14 cellular contexts compared by ENCODE assay signal in genomic region chr20:2671977-2672376, GRCh38. TPM values are rescaled to one million over a fixed set of nuclear protein-coding genes. Genes with fewer than 3 reads are reported as not detected.
A peak's percentile ranks its signal among the peaks of the same experiment; 100 is the strongest.
DNase-seq lines count a peak whose midpoint lies in the region; TF ChIP-seq lines count a peak whose summit lies in the region.
"Had no signal": no experiment of that assay in that cellular context is flagged by ENCODE, and none has a peak within 500 bp of the region (broad histone marks: within the 10 kb centered on the region; RNA-seq: fewer than 3 reads in every experiment).

No MANE protein-coding gene starts in this region.

- TF ChIP-seq CTCF in BJ (IDR thresholded peaks at IDR 0.05; ENCODE audit: insufficient read depth, low read depth, low read length) (peak; percentile 12; the same call in 1 of the 2 replicates), GM20000 (IDR thresholded peaks at IDR 0.05; ENCODE audit: extremely low read depth, missing control alignments) (peak; percentile 1), fibroblast of villous mesenchyme (IDR thresholded peaks at IDR 0.05; ENCODE audit: insufficient read depth, low read depth, low read length) (peak; percentile 23), CD14-positive monocyte (IDR thresholded peaks at IDR 0.05) (no peak)

- no peak overlapping the region for H3K4me3 Mint-ChIP-seq in CD14-positive monocyte

- no peak overlapping the region for H3K4me3 ChIP-seq in BJ (ENCODE audit: low read depth, low read length)
- no peak overlapping the region for H3K4me3 ChIP-seq in fibroblast of villous mesenchyme (ENCODE audit: low read depth, low read length)
- H3K4me3 ChIP-seq: adrenal gland, heart right ventricle, lung had no signal

- H3K36me3 ChIP-seq in BJ (ENCODE audit: control insufficient read depth, insufficient read depth, low read length) = no peaks in the 10 kb centered on the region
- H3K36me3 ChIP-seq: adrenal gland, heart right ventricle had no signal

- CTCF ChIA-PET in BJ (lab: Yijun Ruan, JAX) (interaction anchor here (1.5 kb wide), 1 partner anchor 69 kb away, joined by 3 read pairs; no protein-coding TSS in a partner anchor), HEK293T (lab: Yijun Ruan, JAX) (interaction anchor here (1.4 kb wide), 1 partner anchor 69 kb away, joined by 3 read pairs; no protein-coding TSS in a partner anchor)

- no peaks in the 10 kb centered on the region for H3K4me1 Mint-ChIP-seq in CD14-positive monocyte

- H3K36me3 Mint-ChIP-seq in CD14-positive monocyte = no peaks in the 10 kb centered on the region

- intact Hi-C loops in CD14-positive monocyte (cut with micrococcal nuclease) = no loop called here

- H3K27me3 ChIP-seq in BJ (ENCODE audit: control insufficient read depth, insufficient read depth, low read length) = peaks cover 4% of the 10 kb centered on the region; the same call in 1 of the 2 replicates
- H3K27me3 ChIP-seq: adrenal gland, heart right ventricle had no signal

- DNase-seq in BJ (ENCODE audit: low read depth) (no peak), GM20000 (ENCODE audit: low spot score) (no peak), SIG-M5 treated with dmso at 0.1 percent for 504 hours (lab: John Stamatoyannopoulos, UW; ENCODE audit: unreplicated experiment) (peak; percentile 74), fibroblast of villous mesenchyme (ENCODE audit: low read depth) (no peak), NCI-H446 (lab: John Stamatoyannopoulos, UW) (no peak), NCI-H2196 (lab: John Stamatoyannopoulos, UW; ENCODE audit: unreplicated experiment) (no peak), HEK293T (ENCODE audit: extremely low spot score) (no peak), CD14-positive monocyte (ENCODE audit: low spot score) (no peak)
- DNase-seq: adrenal gland; heart right ventricle; NCI-H1048; NK-92 treated with Interleukin-12 subunit alpha and Interleukin-12 subunit beta, amount 100 ng/mL, for 24 hours; nucleus accumbens had no signal

- H3K27ac Mint-ChIP-seq in CD14-positive monocyte = no peak overlapping the region

- POLR2A ChIA-PET in BJ (lab: Charles Lee) = no interaction called here
- POLR2A ChIA-PET in HEK293T (lab: Yijun Ruan, JAX) = no interaction called here

- H3K9me3 Mint-ChIP-seq in CD14-positive monocyte = no peaks in the 10 kb centered on the region

- peaks cover 6 to 18% (median 8%) of the 10 kb centered on the region in 3 donors for H3K27me3 Mint-ChIP-seq in CD14-positive monocyte (ENCODE audit: low read depth in 3 of 3)

TF ChIP-seq in HEK293T, 16 proteins besides CTCF, POLR2A, EP300 and RAD21:
- TF ChIP-seq CTBP1 (IDR thresholded peaks at IDR 0.05; ENCODE audit: borderline replicate concordance) = no peak
- no peak for TF ChIP-seq FOXK2 (IDR thresholded peaks at IDR 0.05)
- TF ChIP-seq FOXM1 (IDR thresholded peaks at IDR 0.05; ENCODE audit: borderline replicate concordance) = no peak
- TF ChIP-seq ARNT (IDR thresholded peaks at IDR 0.05) = no peak
- TF ChIP-seq SUZ12 (IDR thresholded peaks at IDR 0.05) = no peak
- no peak for TF ChIP-seq HDGF (IDR thresholded peaks at IDR 0.05; ENCODE audit: borderline replicate concordance)
- no peak for TF ChIP-seq LEF1 (IDR thresholded peaks at IDR 0.05; ENCODE audit: borderline replicate concordance)
- no peak for TF ChIP-seq SP1 (IDR thresholded peaks at IDR 0.05)
- TF ChIP-seq L3MBTL2 (conservative IDR thresholded peaks at IDR 0.05) = no peak
- no peak for TF ChIP-seq NFRKB (IDR thresholded peaks at IDR 0.05)
- no peak for TF ChIP-seq FOXA1 (IDR thresholded peaks at IDR 0.05)
- TF ChIP-seq BHLHE40 (IDR thresholded peaks at IDR 0.05; ENCODE audit: borderline replicate concordance) = no peak
- TF ChIP-seq ELF4 (IDR thresholded peaks at IDR 0.05) = no peak
TF ChIP-seq in HEK293T: peak in this region for 0.

RNA-seq across cellular contexts. Expression of gene IDH3B, which starts 8.0 kb away (rescaled TPM):
- polyA plus RNA-seq in BJ (2011; rRNA removed) = 113 and 143 TPM in 2 replicates
- polyA minus RNA-seq in BJ (2011; rRNA and poly(A)+ RNA removed) = 42.3 and 71.1 TPM in 2 replicates
- total RNA-seq in fibroblast of villous mesenchyme = 63.0 and 86.0 TPM in 2 replicates
- 100 to 1,000 TPM; 102 to 103 TPM for polyA plus RNA-seq in CD14-positive monocyte

RNA-seq across cellular contexts. Expression of gene NOP56, which starts 19.5 kb away (rescaled TPM):
- polyA plus RNA-seq in BJ (2011; rRNA removed) (131 and 136 TPM in 2 replicates), CD14-positive monocyte (10 to 100 TPM; 27.3 to 33.1 TPM)
- polyA minus RNA-seq in BJ (2011; rRNA and poly(A)+ RNA removed) = 123 and 190 TPM in 2 replicates
- total RNA-seq in fibroblast of villous mesenchyme = 115 and 127 TPM in 2 replicates

RNA-seq across cellular contexts. Expression of gene EBF4, which starts 20.6 kb away (rescaled TPM):
- 1.2 and 1.9 TPM in 2 replicates for polyA plus RNA-seq in BJ (2011; rRNA removed)
- 1.4 and 1.7 TPM in 2 replicates for polyA minus RNA-seq in BJ (2011; rRNA and poly(A)+ RNA removed)
- 2.6 and 3.5 TPM in 2 replicates for total RNA-seq in fibroblast of villous mesenchyme
- polyA plus RNA-seq in CD14-positive monocyte = not detected
